In genomic region chr3:65573548-65574116, GRCh38 we compare ENCODE assay signal across 2 cellular contexts.
TF ChIP-seq lines count a peak whose summit lies in the region.

No MANE protein-coding gene starts in this region.

TF ChIP-seq in IMR-90, 13 proteins besides CTCF, POLR2A, EP300 and RAD21 (continued from another document):
- TF ChIP-seq USF2 (IDR thresholded peaks at IDR 0.05; ENCODE audit: low read depth, low read length) (no peak), RCOR1 (IDR thresholded peaks at IDR 0.05; ENCODE audit: insufficient replicate concordance, low read length) (no peak), ELK1 (IDR thresholded peaks at IDR 0.05; ENCODE audit: borderline replicate concordance, low read depth, low read length) (no peak), SMC3 (IDR thresholded peaks at IDR 0.05; ENCODE audit: low read depth, low read length) (no peak)

TF ChIP-seq in K562, 482 proteins besides CTCF, POLR2A, EP300 and RAD21 (continued from another document):
- TF ChIP-seq ZBTB9 (CRISPR knock-in tag; IDR thresholded peaks at IDR 0.05): no peak
- no peak for TF ChIP-seq ZNF717 (CRISPR knock-in tag; IDR thresholded peaks at IDR 0.05)
- TF ChIP-seq POU5F1 (IDR thresholded peaks at IDR 0.05; ENCODE audit: borderline replicate concordance, low read depth, low read length, partially characterized antibody): no peak
- TF ChIP-seq TRIM24 (IDR thresholded peaks at IDR 0.05): 0 out of 4 replicates have a peak, but pooled peaks of 1 of the 2 experiments have one; percentile 25
